Comparison of ENCODE assay signal across 20 cellular contexts in the genomic region with DNA sequence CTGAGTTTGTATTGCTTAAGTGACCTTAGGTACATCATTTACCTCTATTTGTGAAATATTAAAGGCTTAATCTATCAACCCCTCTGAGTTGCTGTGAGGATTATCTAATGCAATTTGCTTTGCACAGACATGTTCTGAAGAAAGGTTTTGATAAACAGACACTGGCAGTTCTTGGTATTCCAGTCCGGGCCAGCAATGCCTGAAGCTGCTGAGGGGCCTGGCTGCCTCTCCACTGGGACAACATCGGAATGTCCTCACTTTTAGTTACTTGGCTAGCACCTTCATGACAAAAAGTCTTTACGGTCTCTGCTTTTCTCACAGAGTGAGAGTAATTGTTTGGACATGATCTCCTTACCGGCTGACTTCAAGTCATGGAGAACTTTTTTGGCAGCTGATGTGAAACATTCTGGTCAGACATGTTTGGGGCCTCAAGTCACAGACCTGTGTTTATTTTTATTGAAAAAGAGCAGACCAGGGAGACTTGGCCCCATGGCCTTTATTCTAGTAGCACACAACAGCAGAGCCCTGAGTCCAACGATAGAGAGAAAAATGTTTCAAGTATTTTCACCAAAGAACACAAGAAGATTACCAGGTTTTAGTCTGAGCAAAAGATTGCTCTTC.
"Had no signal": no experiment of that assay in that cellular context is flagged by ENCODE, and none has a peak within 500 bp of the region (broad histone marks: within the 10 kb centered on the region; RNA-seq: fewer than 3 reads in every experiment).

No MANE protein-coding gene starts in this region.

- H3K9ac ChIP-seq: parathyroid adenoma had no signal

- H3K79me2 ChIP-seq: parathyroid adenoma had no signal

- H3K4me3 ChIP-seq: colonic mucosa, heart left ventricle, psoas muscle, right lobe of liver, skin epidermis, upper lobe of right lung, vagina had no signal

- H3K27ac Mint-ChIP-seq: nephron; stimulated activated naive B cell treated with anti-CD40 and anti-IgM and Interleukin-4, amounts not matched to agents 10 μg/mL and 1 μg/mL and 100 μg/mL, for 72 hours; stimulated activated naive CD8-positive, alpha-beta T cell treated with anti-CD3 and anti-CD28 coated beads, Interleukin-15, amount 100 ng/mL, for 72 hours had no signal

- H3K36me3 ChIP-seq: colonic mucosa, heart left ventricle, right lobe of liver, upper lobe of right lung, vagina had no signal

- ATAC-seq: heart left ventricle; left lobe of liver; psoas muscle; right lobe of liver; stimulated activated naive B cell treated with anti-CD40 and anti-IgM and Interleukin-4, amounts not matched to agents 10 μg/mL and 1 μg/mL and 100 μg/mL, for 72 hours; stimulated activated naive CD8-positive, alpha-beta T cell treated with anti-CD3 and anti-CD28 coated beads, Interleukin-15, amount 100 ng/mL, for 72 hours; upper lobe of right lung had no signal

- H3K36me3 Mint-ChIP-seq: stimulated activated naive B cell treated with anti-CD40 and anti-IgM and Interleukin-4, amounts not matched to agents 10 μg/mL and 1 μg/mL and 100 μg/mL, for 72 hours had no signal

- H3K4me1 Mint-ChIP-seq: naive B cell; nephron; stimulated activated naive B cell treated with anti-CD40 and anti-IgM and Interleukin-4, amounts not matched to agents 10 μg/mL and 1 μg/mL and 100 μg/mL, for 72 hours; stimulated activated naive CD8-positive, alpha-beta T cell treated with anti-CD3 and anti-CD28 coated beads, Interleukin-15, amount 100 ng/mL, for 72 hours had no signal

- H3K4me1 ChIP-seq: colonic mucosa, heart left ventricle, parathyroid adenoma, psoas muscle, right lobe of liver, upper lobe of right lung, vagina had no signal

- H3K27ac ChIP-seq: colonic mucosa, parathyroid adenoma, psoas muscle, right lobe of liver, upper lobe of right lung, vagina had no signal

- H3K27me3 ChIP-seq: colonic mucosa, heart left ventricle, right lobe of liver, upper lobe of right lung, vagina had no signal

- H3K27me3 Mint-ChIP-seq: naive B cell; stimulated activated naive B cell treated with anti-CD40 and anti-IgM and Interleukin-4, amounts not matched to agents 10 μg/mL and 1 μg/mL and 100 μg/mL, for 72 hours; stimulated activated naive CD8-positive, alpha-beta T cell treated with anti-CD3 and anti-CD28 coated beads, Interleukin-15, amount 100 ng/mL, for 72 hours had no signal

- H3K9me3 Mint-ChIP-seq: stimulated activated naive CD8-positive, alpha-beta T cell treated with anti-CD3 and anti-CD28 coated beads, Interleukin-15, amount 100 ng/mL, for 72 hours had no signal

- DNase-seq: colonic mucosa; dermis blood vessel endothelial cell; erythroblast; heart left ventricle; hypothalamus; naive B cell; psoas muscle; retina; right lobe of liver; stimulated activated CD4-positive, alpha-beta T cell treated with anti-CD3 and anti-CD28 coated beads, Interleukin-2, amount 100 ng/mL, for 24 hours; stimulated activated CD4-positive, alpha-beta T cell treated with anti-CD3 and anti-CD28 coated beads, Interleukin-4, amount 100 ng/mL, for 4 hours; stimulated activated naive B cell treated with anti-CD40 and anti-IgM and Interleukin-4, amounts not matched to agents 10 μg/mL and 1 μg/mL and 100 μg/mL, for 72 hours; stimulated activated naive CD8-positive, alpha-beta T cell treated with anti-CD3 and anti-CD28 coated beads, Interleukin-15, amount 100 ng/mL, for 72 hours; substantia nigra; upper lobe of right lung had no signal

- H3K9me3 ChIP-seq: colonic mucosa, psoas muscle, right lobe of liver, upper lobe of right lung, vagina had no signal

- H3K4me3 Mint-ChIP-seq: naive B cell; nephron; stimulated activated naive B cell treated with anti-CD40 and anti-IgM and Interleukin-4, amounts not matched to agents 10 μg/mL and 1 μg/mL and 100 μg/mL, for 72 hours; stimulated activated naive CD8-positive, alpha-beta T cell treated with anti-CD3 and anti-CD28 coated beads, Interleukin-15, amount 100 ng/mL, for 72 hours had no signal
